Comparison of ENCODE assay signal across 27 cellular contexts in the genomic region with DNA sequence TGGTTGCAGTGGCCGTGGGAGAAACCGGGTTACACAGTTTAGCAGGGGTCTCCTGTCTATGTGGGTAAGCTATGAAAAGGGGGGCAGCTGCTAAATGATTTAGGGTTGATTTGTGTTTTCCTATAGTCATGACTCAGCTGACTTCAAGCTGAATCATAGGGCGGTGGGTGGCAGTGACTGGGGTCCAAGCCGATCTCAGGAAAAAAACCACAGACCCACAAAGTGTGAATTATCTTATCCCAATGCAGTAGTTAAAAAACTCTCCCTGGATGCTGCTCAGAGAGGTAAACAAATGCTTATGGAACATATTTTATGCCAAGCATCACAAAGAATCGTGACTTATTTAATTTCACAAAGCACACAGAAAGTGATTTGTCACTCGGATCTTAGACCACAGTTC. TPM values are rescaled to one million over a fixed set of nuclear protein-coding genes. Genes with fewer than 3 reads are reported as not detected.
"Had no signal": no experiment of that assay in that cellular context is flagged by ENCODE, and none has a peak within 500 bp of the region (broad histone marks: within the 10 kb centered on the region; RNA-seq: fewer than 3 reads in every experiment).

No MANE protein-coding gene starts in this region.

- H3K4me3 ChIP-seq: cardiac muscle cell, esophagus squamous epithelium, lower lobe of right lung, sigmoid colon had no signal

- H3K36me3 ChIP-seq: cardiac muscle cell, esophagus squamous epithelium, lower lobe of right lung, neutrophil, sigmoid colon had no signal

- H3K27me3 ChIP-seq: sigmoid colon had no signal

- FAIRE-seq: endothelial cell of umbilical vein, islet of Langerhans had no signal

- H3K27ac ChIP-seq: cardiac muscle cell, esophagus squamous epithelium, lower lobe of right lung, neutrophil, sigmoid colon had no signal

- DNase-seq: activated CD4-positive, alpha-beta T cell treated with anti-CD3 and anti-CD28 coated beads, Interleukin-2, amount 10 ng/mL, durations not matched to agents 7 days and 5 days; activated CD8-positive, alpha-beta T cell treated with anti-CD3 and anti-CD28 coated beads, Interleukin-2, amount 10 ng/mL, durations not matched to agents 7 days and 5 days; activated naive CD4-positive, alpha-beta T cell treated with Interleukin-2 at 50 U/mL for 16 hours; activated naive CD8-positive, alpha-beta T cell treated with anti-CD3 and anti-CD28 coated beads, Interleukin-2, amount 50 U/mL, for 24 hours; activated T-cell treated with anti-CD3 and anti-CD28 coated beads, Interleukin-2, amount 50 U/mL, for 24 hours; anterior cingulate cortex; effector CD8-positive, alpha-beta T cell; esophagus squamous epithelium; foreskin fibroblast; hippocampal formation; left colon; lower lobe of right lung; sigmoid colon; stimulated activated naive B cell treated with anti-CD40 and anti-IgM and Interleukin-4, amounts not matched to agents 10 μg/mL and 1 μg/mL and 100 μg/mL, for 72 hours; T1000 had no signal

- ATAC-seq: activated CD4-positive, CD25-positive, alpha-beta regulatory T cell treated with anti-CD3 and anti-CD28 coated beads, Interleukin-2, amount 50 U/mL, for 24 hours; activated CD8-positive, alpha-beta T cell treated with anti-CD3 and anti-CD28 coated beads, Interleukin-2, amount 10 ng/mL, durations not matched to agents 7 days and 5 days; activated naive CD8-positive, alpha-beta T cell treated with anti-CD3 and anti-CD28 coated beads, Interleukin-2, amount 50 U/mL, for 24 hours; left colon; lower lobe of right lung; natural killer cell treated with Interleukin-12 subunit alpha and Interleukin-12 subunit beta and Interleukin-15 and Interleukin-18, amount 100 ng/mL, for 72 hours; stimulated activated naive B cell treated with anti-CD40 and anti-IgM and Interleukin-4, amounts not matched to agents 10 μg/mL and 1 μg/mL and 100 μg/mL, for 72 hours had no signal

- H3K4me1 ChIP-seq: esophagus squamous epithelium, lower lobe of right lung, sigmoid colon had no signal

- H3K9me3 ChIP-seq: lower lobe of right lung, neutrophil, sigmoid colon had no signal

RNA-seq across cellular contexts. Expression of gene TOPAZ1, which starts 18.4 kb away (rescaled TPM):
- total RNA-seq: activated CD4-positive, alpha-beta T cell treated with anti-CD3 and anti-CD28 coated beads, Interleukin-2, amount 10 ng/mL, durations not matched to agents 7 days and 5 days; activated CD8-positive, alpha-beta T cell treated with anti-CD3 and anti-CD28 coated beads, Interleukin-2, amount 10 ng/mL, durations not matched to agents 7 days and 5 days; activated T-helper 2 cell treated with anti-CD3 and anti-CD28 coated beads, Interferon-gamma antibody, Interleukin-2, Interleukin-4, amounts not matched to agents 10 μg/mL and 5 μg/mL and 100 μg/mL, durations not matched to agents 14 hours and 24 hours and 36 hours; cardiac muscle cell; chondrocyte; endothelial cell of umbilical vein; esophagus squamous epithelium; left colon; lower lobe of right lung; mesenteric fat pad; natural killer cell treated with Interleukin-12 subunit alpha and Interleukin-12 subunit beta and Interleukin-15 and Interleukin-18, amount 100 ng/mL, for 72 hours; renal cortical epithelial cell; sigmoid colon; T-helper 1 cell treated with Interleukin-12 subunit alpha and Interleukin-12 subunit beta and Interleukin-4 antibody, amounts not matched to agents 30 ng/mL and 1 ng/mL, for 36 hours; ureter had no signal
- polyA plus RNA-seq: cardiac muscle cell, endothelial cell of umbilical vein, sigmoid colon had no signal
